In the genomic region with DNA sequence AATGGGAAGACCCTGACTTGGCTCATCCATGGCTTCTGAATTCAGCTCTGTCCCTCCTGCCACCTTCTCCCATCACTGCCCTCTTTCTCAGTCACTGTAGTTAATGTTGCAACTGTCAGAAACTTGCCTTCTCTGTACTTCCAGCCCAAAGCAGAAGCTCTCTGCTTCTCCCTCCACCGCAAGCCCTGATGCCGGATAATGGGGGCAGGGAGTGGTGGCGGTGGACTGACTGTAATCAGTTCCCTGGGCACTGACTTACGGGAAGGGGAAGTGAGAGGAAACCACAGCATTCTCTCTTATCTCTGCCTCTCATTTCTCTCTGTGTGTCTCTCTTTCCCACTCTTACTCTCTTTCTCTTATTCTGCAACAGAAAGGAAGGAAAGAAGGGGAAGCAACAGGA, we compare ENCODE assay signal across 9 cellular contexts. TPM values are rescaled to one million over a fixed set of nuclear protein-coding genes. Genes with fewer than 3 reads are reported as not detected.
A peak's percentile ranks its signal among the peaks of the same experiment; 100 is the strongest.
DNase-seq lines count a peak whose midpoint lies in the region; ATAC-seq and TF ChIP-seq lines count a peak whose summit lies in the region.
"Had no signal": no experiment of that assay in that cellular context is flagged by ENCODE, and none has a peak within 500 bp of the region (broad histone marks: within the 10 kb centered on the region; RNA-seq: fewer than 3 reads in every experiment).

No MANE protein-coding gene starts in this region.

- no peak overlapping the region for H3K9ac ChIP-seq in GM23248

- in situ Hi-C loops in transverse colon (cut with MboI; ENCODE audit: low pct_ligation_motif_present in 1 of 4, low pct_unique_long_range_greater_than_20kb in 1 of 4, low sequenced_read_pairs in 3 of 4): no loop called here
- in situ Hi-C loops in GM23248 (cut with MboI): no loop called here

- DNase-seq in GM06990 (ENCODE audit: extremely low read depth, insufficient read length) (peak; percentile 48), NOMO-1 (lab: John Stamatoyannopoulos, UW; ENCODE audit: unreplicated experiment in 2 of 2) (peak; percentile 98 to 100), midbrain (lab: John Stamatoyannopoulos, UW) (peak; percentile 5), transverse colon (peak; percentile 67), GM23248 (no peak), GM03348 (ENCODE audit: low spot score) (no peak)
- DNase-seq in activated naive CD4-positive, alpha-beta T cell treated with anti-CD3 and anti-CD28 coated beads, Interleukin-2, amount 50 U/mL, for 72 hours (ENCODE audit: low spot score in 2 of 2): peak; percentile 63 to 80

- H3K9me3 Mint-ChIP-seq in activated naive CD4-positive, alpha-beta T cell treated with anti-CD3 and anti-CD28 coated beads, Interleukin-2, amount 50 U/mL, for 72 hours: peaks cover 0 to 14% of the 10 kb centered on the region in 2 donors

- peaks cover 12% of the 10 kb centered on the region for H3F3A ChIP-seq in GM23248 (ENCODE audit: insufficient read depth)

- H3K27me3 ChIP-seq in GM06990 (replicated peaks; ENCODE audit: control insufficient read depth, insufficient read depth, low read length) (no peaks in the 10 kb centered on the region), transverse colon (no peaks in the 10 kb centered on the region), GM23248 (replicated peaks; ENCODE audit: insufficient read depth) (no peaks in the 10 kb centered on the region)

- no peaks in the 10 kb centered on the region for H3K79me2 ChIP-seq in GM23248 (ENCODE audit: insufficient read depth)

- no peak overlapping the region for H3K4me2 ChIP-seq in GM23248 (ENCODE audit: unreplicated experiment)

- H3K36me3 Mint-ChIP-seq in activated naive CD4-positive, alpha-beta T cell treated with anti-CD3 and anti-CD28 coated beads, Interleukin-2, amount 50 U/mL, for 72 hours: peaks cover 47 to 97% of the 10 kb centered on the region in 2 donors
- H3K36me3 Mint-ChIP-seq: brain had no signal

- no peaks in the 10 kb centered on the region for H3K9me2 ChIP-seq in GM23248 (ENCODE audit: insufficient read depth)

- H3K4me1 ChIP-seq in transverse colon: peaks cover 18 to 53% (median 38%) of the 10 kb centered on the region in 4 donors
- peaks cover 11% of the 10 kb centered on the region for H3K4me1 ChIP-seq in GM23248 (ENCODE audit: insufficient read depth)

- H3K4me3 ChIP-seq in GM06990 (replicated peaks; ENCODE audit: low read depth, low read length) (0 out of 2 replicates have a peak overlapping the region, but pooled peaks have one; percentile 1), transverse colon (no peak overlapping the region), GM23248 (no peak overlapping the region)

- intact Hi-C loops in transverse colon (cut with DNase I; ENCODE audit: low total_unique reads): no loop called here

- no peak overlapping the region for H2AFZ ChIP-seq in GM23248

- ATAC-seq in GM21825 (IDR thresholded peaks at IDR 0.05; ENCODE audit: unreplicated experiment): peak; percentile 72
- ATAC-seq in activated naive CD4-positive, alpha-beta T cell treated with anti-CD3 and anti-CD28 coated beads, Interleukin-2, amount 50 U/mL, for 72 hours: peak; percentile 77 to 79

- peak overlapping the region in 2 of 4 donors; percentile 15 to 82 for H3K27ac ChIP-seq in transverse colon
- no peak overlapping the region for H3K27ac ChIP-seq in GM23248

- TF ChIP-seq POLR2A in transverse colon (IDR thresholded peaks at IDR 0.05): no peak

- no peak for TF ChIP-seq EP300 in transverse colon (IDR thresholded peaks at IDR 0.05; ENCODE audit: low read depth)

- H3K9me3 ChIP-seq in transverse colon (no peaks in the 10 kb centered on the region), GM23248 (ENCODE audit: low read depth) (no peaks in the 10 kb centered on the region)

- no peaks in the 10 kb centered on the region for H4K20me1 ChIP-seq in GM23248 (ENCODE audit: insufficient read depth)

- WGBS in transverse colon (ENCODE audit: low coverage in 1 of 2), 2 donors: 58 to 63% methylated on average over 4 of the region's 4 CpGs
- 81 to 92% methylated on average over 4 of the region's 4 CpGs for WGBS in GM23248 (ENCODE audit: low coverage in 1 of 2, low lambda C conversion rate in 2 of 2, missing lambda C conversion rate in 2 of 2), 2 experiments

- TF ChIP-seq CTCF in GM06990 (IDR thresholded peaks at IDR 0.05; ENCODE audit: insufficient read depth, low read length, poor library complexity, severe bottlenecking): no peak
- no peak for TF ChIP-seq CTCF in transverse colon (IDR thresholded peaks at IDR 0.05)

- peak overlapping the region; percentile 89 to 91 for H3K27ac Mint-ChIP-seq in activated naive CD4-positive, alpha-beta T cell treated with anti-CD3 and anti-CD28 coated beads, Interleukin-2, amount 50 U/mL, for 72 hours
- H3K27ac Mint-ChIP-seq: brain had no signal

- H3K36me3 ChIP-seq in GM06990 (ENCODE audit: control insufficient read depth, insufficient read depth, low read length): no peaks in the 10 kb centered on the region; the same call in none of the 2 replicates
- peaks cover 0 to 44% (median 13%) of the 10 kb centered on the region in 4 donors for H3K36me3 ChIP-seq in transverse colon
- no peaks in the 10 kb centered on the region for H3K36me3 ChIP-seq in GM23248 (ENCODE audit: low read depth)

RNA-seq across cellular contexts. Expression of gene TNFSF10, which starts 10.9 kb away (rescaled TPM):
- total RNA-seq in activated naive CD4-positive, alpha-beta T cell treated with anti-CD3 and anti-CD28 coated beads, Interleukin-2, amount 50 U/mL, for 72 hours: 10 to 100 TPM; 32.7 to 99.9 TPM
- total RNA-seq in transverse colon: 100 to 1,000 TPM in 3 of 4 donors, 10 to 100 TPM in 1; 73.8 to 150 (median 125) TPM
- total RNA-seq in GM23248 (2014; rRNA removed; shearing (Covaris generic)): 0.63 TPM in 1 of 2 replicates, not detected in the other
- polyA plus RNA-seq in GM23248 (2016; fragmentation: Nextera tagmentation; extraction: Ambion mirVana): not detected in 2 replicates

Comparison
In these comparisons a context has a peak if more than half of its experiments do, and no peak if none do; other contexts are left out.
1. DNase-seq: peak in GM06990 (single experiment), NOMO-1 (2 of 2), activated naive CD4-positive, alpha-beta T cell treated with anti-CD3 and anti-CD28 coated beads, Interleukin-2, amount 50 U/mL, for 72 hours (2 of 2), midbrain (single experiment) and transverse colon (single experiment); none in GM23248 (single experiment) and GM03348 (single experiment).
2. RNA of gene TNFSF10, which starts 10.9 kb away (total RNA-seq): 73.8 to 150 TPM in transverse colon and 32.7 to 99.9 TPM in activated naive CD4-positive, alpha-beta T cell treated with anti-CD3 and anti-CD28 coated beads, Interleukin-2, amount 50 U/mL, for 72 hours; 0.63 TPM in GM23248; every median in the first group is over 10 times any median in the second.